In the genomic region with DNA sequence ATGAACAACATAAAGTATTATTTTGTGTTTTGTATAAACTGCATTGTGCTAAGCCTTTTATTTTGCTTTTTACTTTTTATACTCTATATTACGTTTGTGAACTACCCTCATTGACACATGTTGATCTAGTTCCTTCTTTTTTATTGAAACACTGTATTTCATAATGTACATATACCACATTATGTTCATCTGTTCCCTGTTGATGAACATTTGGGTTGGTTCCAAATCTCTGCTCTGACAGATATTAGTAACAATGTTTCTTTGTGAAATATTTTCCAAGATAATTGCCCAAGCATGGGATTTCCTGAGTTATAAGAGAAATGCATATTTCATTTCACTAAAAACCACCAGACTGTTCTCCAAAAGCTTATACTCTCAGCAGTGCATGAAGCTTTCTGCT, we compare ENCODE assay signal across 29 cellular contexts. TPM values are rescaled to one million over a fixed set of nuclear protein-coding genes. Genes with fewer than 3 reads are reported as not detected.
A peak's percentile ranks its signal among the peaks of the same experiment; 100 is the strongest.
DNase-seq lines count a peak whose midpoint lies in the region; ATAC-seq and TF ChIP-seq lines count a peak whose summit lies in the region.
"Had no signal": no experiment of that assay in that cellular context is flagged by ENCODE, and none has a peak within 500 bp of the region (broad histone marks: within the 10 kb centered on the region; RNA-seq: fewer than 3 reads in every experiment).

No MANE protein-coding gene starts in this region.

- peaks cover 6% of the 10 kb centered on the region for H3K4me1 Mint-ChIP-seq in MCF 10A (ENCODE audit: insufficient read depth, unreplicated experiment)
- H3K4me1 Mint-ChIP-seq: activated CD4-positive, alpha-beta T cell treated with anti-CD3 and anti-CD28 coated beads, Interleukin-2, amount 10 ng/mL, durations not matched to agents 7 days and 5 days had no signal

- H3K9me3 ChIP-seq in breast epithelium (no peaks in the 10 kb centered on the region), upper lobe of right lung (no peaks in the 10 kb centered on the region)
- H3K9me3 ChIP-seq: gastroesophageal sphincter, left lung, neutrophil had no signal

- peak; percentile 55 for DNase-seq in MCF 10A (ENCODE audit: unreplicated experiment)
- DNase-seq in breast epithelium (ENCODE audit: low spot score in 2 of 2) = no peak
- peak; percentile 59 for DNase-seq in SK-MEL-5 (ENCODE audit: low read depth, low spot score)
- peak; percentile 49 for DNase-seq in cerebellar cortex (ENCODE audit: low spot score)
- no peak for DNase-seq in upper lobe of right lung
- no peak for DNase-seq in dedifferentiated amniotic fluid mesenchymal stem cell (ENCODE audit: extremely low spot score)
- DNase-seq in activated gamma-delta T cell treated with Interleukin-2 at 50 U/mL for 16 hours = no peak
- no peak for DNase-seq in pons (ENCODE audit: low spot score)
- DNase-seq: activated CD4-positive, alpha-beta T cell treated with anti-CD3 and anti-CD28 coated beads, Interleukin-2, amount 10 ng/mL, durations not matched to agents 7 days and 5 days; activated naive CD4-positive, alpha-beta T cell treated with anti-CD3 and anti-CD28 coated beads for 36 hours; activated T-cell treated with anti-CD3 and anti-CD28 coated beads, Interleukin-2, amount 50 U/mL, for 4 hours; amygdala; CD8-positive, alpha-beta T cell; DMS153; HFFc6; hippocampal formation; Karpas-422; left lung; NCI-H1105; NCI-H2029; stimulated activated naive CD8-positive, alpha-beta T cell treated with anti-CD3 and anti-CD28 coated beads, Interleukin-15, amount 100 ng/mL, for 72 hours had no signal

- H3K36me3 ChIP-seq in breast epithelium (no peaks in the 10 kb centered on the region), upper lobe of right lung (no peaks in the 10 kb centered on the region)
- H3K36me3 ChIP-seq: gastroesophageal sphincter, left lung, neutrophil had no signal

- ATAC-seq in upper lobe of right lung = peak; percentile 56
- ATAC-seq: activated T-cell treated with anti-CD3 and anti-CD28 coated beads, Interleukin-2, amount 50 U/mL, for 4 hours; CD8-positive, alpha-beta T cell; gastroesophageal sphincter; GM23338; left lung; stimulated activated naive CD8-positive, alpha-beta T cell treated with anti-CD3 and anti-CD28 coated beads, Interleukin-15, amount 100 ng/mL, for 72 hours; WTC11 had no signal

- H3K27ac Mint-ChIP-seq in MCF 10A (ENCODE audit: low read depth, unreplicated experiment) = no peak overlapping the region
- H3K27ac Mint-ChIP-seq: activated CD4-positive, alpha-beta T cell treated with anti-CD3 and anti-CD28 coated beads, Interleukin-2, amount 10 ng/mL, durations not matched to agents 7 days and 5 days; activated naive CD4-positive, alpha-beta T cell treated with anti-CD3 and anti-CD28 coated beads for 36 hours; CD8-positive, alpha-beta T cell; dendritic cell treated with granulocyte-macrophage colony-stimulating factor and Interleukin-4, amounts not matched to agents 40 ng/mL and 50 ng/mL, for 4 days; GM23338; HFFc6; stimulated activated naive CD8-positive, alpha-beta T cell treated with anti-CD3 and anti-CD28 coated beads, Interleukin-15, amount 100 ng/mL, for 72 hours; T-helper 2 cell treated with Interferon-gamma antibody and Interleukin-4, amounts not matched to agents 5 μg/mL and 100 μg/mL, for 36 hours; WTC11 had no signal

- in situ Hi-C loops in SK-MEL-5 (cut with HindIII; ENCODE audit: low pct_unique_long_range_greater_than_20kb, low sequenced_read_pairs) = no loop called here

- no TSS peak for BruUV-seq in MCF 10A (replicated peaks; lab: Mats Ljungman, UMichigan)

- CTCF ChIA-PET in MCF 10A (lab: Yijun Ruan, JAX) = no interaction called here

- no peaks in the 10 kb centered on the region for H3K36me3 Mint-ChIP-seq in MCF 10A (ENCODE audit: insufficient read depth, unreplicated experiment)
- H3K36me3 Mint-ChIP-seq: CD8-positive, alpha-beta T cell; WTC11 had no signal

- no peaks in the 10 kb centered on the region for H3K27me3 Mint-ChIP-seq in MCF 10A (ENCODE audit: insufficient read depth, unreplicated experiment)

- TF ChIP-seq CTCF in MCF 10A (IDR thresholded peaks at IDR 0.05; ENCODE audit: unreplicated experiment) (no peak), breast epithelium (IDR thresholded peaks at IDR 0.05) (no peak), upper lobe of right lung (IDR thresholded peaks at IDR 0.05) (no peak)

- no peak for TF ChIP-seq POLR2A in breast epithelium (IDR thresholded peaks at IDR 0.05)

- H3K27ac ChIP-seq in breast epithelium = no peak overlapping the region
- H3K27ac ChIP-seq in upper lobe of right lung = no peak overlapping the region
- H3K27ac ChIP-seq: gastroesophageal sphincter, HL-60, left lung, neutrophil, RWPE1 had no signal

- H3K4me3 ChIP-seq in breast epithelium (no peak overlapping the region), upper lobe of right lung (no peak overlapping the region)
- H3K4me3 ChIP-seq: gastroesophageal sphincter, GM23338, left lung had no signal

- H3K27me3 ChIP-seq in breast epithelium (no peaks in the 10 kb centered on the region), upper lobe of right lung (no peaks in the 10 kb centered on the region)
- H3K27me3 ChIP-seq: gastroesophageal sphincter, left lung, neutrophil had no signal

- no peak overlapping the region for H3K4me3 Mint-ChIP-seq in MCF 10A (ENCODE audit: unreplicated experiment)
- H3K4me3 Mint-ChIP-seq: activated CD4-positive, alpha-beta T cell treated with anti-CD3 and anti-CD28 coated beads, Interleukin-2, amount 10 ng/mL, durations not matched to agents 7 days and 5 days; activated naive CD4-positive, alpha-beta T cell treated with anti-CD3 and anti-CD28 coated beads for 36 hours; activated T-cell treated with anti-CD3 and anti-CD28 coated beads, Interleukin-2, amount 50 U/mL, for 4 hours; CD8-positive, alpha-beta T cell; dendritic cell treated with granulocyte-macrophage colony-stimulating factor and Interleukin-4, amounts not matched to agents 40 ng/mL and 50 ng/mL, for 4 days; GM23338; HFFc6; stimulated activated naive CD8-positive, alpha-beta T cell treated with anti-CD3 and anti-CD28 coated beads, Interleukin-15, amount 100 ng/mL, for 72 hours; T-helper 2 cell treated with Interferon-gamma antibody and Interleukin-4, amounts not matched to agents 5 μg/mL and 100 μg/mL, for 36 hours; WTC11 had no signal

- H3K9me3 Mint-ChIP-seq in MCF 10A (ENCODE audit: unreplicated experiment) = no peaks in the 10 kb centered on the region
- H3K9me3 Mint-ChIP-seq: activated CD4-positive, alpha-beta T cell treated with anti-CD3 and anti-CD28 coated beads, Interleukin-2, amount 10 ng/mL, durations not matched to agents 7 days and 5 days; activated naive CD4-positive, alpha-beta T cell treated with anti-CD3 and anti-CD28 coated beads for 36 hours; activated T-cell treated with anti-CD3 and anti-CD28 coated beads, Interleukin-2, amount 50 U/mL, for 4 hours; CD8-positive, alpha-beta T cell; GM23338; HFFc6; stimulated activated naive CD8-positive, alpha-beta T cell treated with anti-CD3 and anti-CD28 coated beads, Interleukin-15, amount 100 ng/mL, for 72 hours; T-helper 2 cell treated with Interferon-gamma antibody and Interleukin-4, amounts not matched to agents 5 μg/mL and 100 μg/mL, for 36 hours had no signal

- POLR2A ChIA-PET in MCF 10A (lab: Yijun Ruan, JAX) = no interaction called here

- no peaks in the 10 kb centered on the region for H3K4me1 ChIP-seq in breast epithelium
- no peaks in the 10 kb centered on the region for H3K4me1 ChIP-seq in upper lobe of right lung
- H3K4me1 ChIP-seq: gastroesophageal sphincter had no signal

- intact Hi-C loops in MCF 10A (cut with micrococcal nuclease) (no loop called here), breast epithelium (cut with DNase I; ENCODE audit: low total_unique reads) (no loop called here), upper lobe of right lung (cut with DNase I) (no loop called here)

RNA-seq across cellular contexts. Expression of gene TNFRSF21, which starts 44.1 kb away (rescaled TPM):
- total RNA-seq in MCF 10A (2022) (17.8 and 19.3 TPM in 2 replicates), breast epithelium (10 to 100 TPM; 10.2 to 21.4 (median 20.9) TPM), upper lobe of right lung (28.9 TPM)
- 15.0 and 17.1 TPM in 2 replicates for total RNA-seq in SK-MEL-5 (2014; rRNA removed; shearing (Covaris generic))
- polyA plus RNA-seq in SK-MEL-5 (2015; cell fraction: cytosol; rRNA removed) = 60.1 and 72.7 TPM in 2 replicates
- polyA plus RNA-seq in SK-MEL-5 (2015; cell fraction: nucleus; rRNA removed) = 12.4 and 12.6 TPM in 2 replicates

Comparison
In these comparisons a context has a peak if more than half of its experiments do, and no peak if none do; other contexts are left out.
1. DNase-seq: peak in MCF 10A (single experiment), SK-MEL-5 (single experiment) and cerebellar cortex (single experiment); none in breast epithelium (0 of 2), upper lobe of right lung (single experiment), dedifferentiated amniotic fluid mesenchymal stem cell (single experiment), activated gamma-delta T cell treated with Interleukin-2 at 50 U/mL for 16 hours (single experiment) and pons (single experiment).